16 cellular contexts compared by ENCODE assay signal in genomic region chr2:85550476-85550875, GRCh38. TPM values are rescaled to one million over a fixed set of nuclear protein-coding genes. Genes with fewer than 3 reads are reported as not detected.
DNase-seq lines count a peak whose midpoint lies in the region; ATAC-seq and TF ChIP-seq lines count a peak whose summit lies in the region.
"Had no signal": no experiment of that assay in that cellular context is flagged by ENCODE, and none has a peak within 500 bp of the region (broad histone marks: within the 10 kb centered on the region; RNA-seq: fewer than 3 reads in every experiment).

No MANE protein-coding gene starts in this region.

- H3K36me3 Mint-ChIP-seq in endothelial cell (ENCODE audit: low read depth, unreplicated experiment) (peaks cover 56% of the 10 kb centered on the region), osteocyte (ENCODE audit: unreplicated experiment) (peaks cover 30% of the 10 kb centered on the region)
- peaks cover 0 to 83% (median 12%) of the 10 kb centered on the region in 3 donors for H3K36me3 Mint-ChIP-seq in CD8-positive, alpha-beta memory T cell

- H3K4me3 ChIP-seq in ACC112 (ENCODE audit: low read depth, low read length): no peak overlapping the region
- no peak overlapping the region for H3K4me3 ChIP-seq in CD8-positive, alpha-beta memory T cell (ENCODE audit: low read length)
- H3K4me3 ChIP-seq in PC-9: no peak overlapping the region

- peaks cover 4% of the 10 kb centered on the region for H3K27me3 Mint-ChIP-seq in endothelial cell (ENCODE audit: unreplicated experiment)
- no peaks in the 10 kb centered on the region for H3K27me3 Mint-ChIP-seq in osteocyte (ENCODE audit: unreplicated experiment)
- H3K27me3 Mint-ChIP-seq in CD8-positive, alpha-beta memory T cell: no peaks in the 10 kb centered on the region
- H3K27me3 Mint-ChIP-seq: activated naive CD8-positive, alpha-beta T cell treated with anti-CD3 and anti-CD28 coated beads, Interleukin-2, amount 10 ng/mL, durations not matched to agents 7 days and 5 days; IgD-negative memory B cell had no signal

- H3K27ac ChIP-seq in ACC112 (ENCODE audit: low read depth, low read length) (peak overlapping the region; percentile 75), PC-9 (no peak overlapping the region)
- H3K27ac ChIP-seq in CD8-positive, alpha-beta memory T cell (ENCODE audit: low read depth, low read length): no peak overlapping the region

- no TSS peak for BruUV-seq in PC-9 (replicated peaks; lab: Mats Ljungman, UMichigan)

- DNase-seq in NOMO-1 treated with dmso at 0.1 percent for 144 hours (lab: John Stamatoyannopoulos, UW; ENCODE audit: unreplicated experiment) (peak; percentile 58), endothelial cell (ENCODE audit: low spot score) (no peak), osteocyte (ENCODE audit: extremely low spot score, unreplicated experiment) (no peak), SW480 (ENCODE audit: low spot score) (no peak), PC-9 (no peak)
- no peak for DNase-seq in CD8-positive, alpha-beta memory T cell
- DNase-seq: ACHN; activated naive CD8-positive, alpha-beta T cell treated with anti-CD3 and anti-CD28 coated beads, Interleukin-2, amount 10 ng/mL, durations not matched to agents 7 days and 5 days; cerebellar nuclear complex; erythroblast; NCI-H1092; stimulated activated naive CD4-positive, alpha-beta T cell treated with Interleukin-2 at 50 U/mL for 16 hours had no signal

- no peak overlapping the region for H3K4me3 Mint-ChIP-seq in endothelial cell (ENCODE audit: unreplicated experiment)
- no peak overlapping the region for H3K4me3 Mint-ChIP-seq in osteocyte (ENCODE audit: unreplicated experiment)
- no peak overlapping the region for H3K4me3 Mint-ChIP-seq in CD8-positive, alpha-beta memory T cell
- H3K4me3 Mint-ChIP-seq: activated naive CD8-positive, alpha-beta T cell treated with anti-CD3 and anti-CD28 coated beads, Interleukin-2, amount 10 ng/mL, durations not matched to agents 7 days and 5 days; IgD-negative memory B cell had no signal

- H3K27ac Mint-ChIP-seq in endothelial cell (ENCODE audit: unreplicated experiment) (peak overlapping the region; percentile 88), osteocyte (ENCODE audit: unreplicated experiment) (peak overlapping the region; percentile 77)
- peak overlapping the region in 1 of 8 donors; percentile 26 for H3K27ac Mint-ChIP-seq in CD8-positive, alpha-beta memory T cell

- no peaks in the 10 kb centered on the region for H3K9me2 ChIP-seq in PC-9 (ENCODE audit: insufficient read depth)

- H4K20me1 ChIP-seq in PC-9 (ENCODE audit: insufficient read depth): peaks cover 8% of the 10 kb centered on the region

- CTCF ChIA-PET in CD8-positive, alpha-beta memory T cell (lab: Charles Lee): interaction anchor here (1.2 to 14.9 kb wide), 7 partner anchors 12 to 241 kb away, joined by 3 to 327 read pairs (median 10); partner anchors contain the start of genes MAT2A and SH2D6
- CTCF ChIA-PET in PC-9 (lab: Charles Lee): no interaction called here

- TF ChIP-seq CTCF in endothelial cell (IDR thresholded peaks at IDR 0.05; ENCODE audit: unreplicated experiment) (no peak), osteocyte (IDR thresholded peaks at IDR 0.05) (no peak), PC-9 (conservative IDR thresholded peaks at IDR 0.05) (no peak)

- H3K36me3 ChIP-seq in ACC112 (ENCODE audit: insufficient read depth, low read length) (peaks cover 30% of the 10 kb centered on the region), PC-9 (ENCODE audit: low read depth) (0 out of 2 replicates have a peak, but pooled peaks cover 6% of the 10 kb centered on the region)
- H3K36me3 ChIP-seq in CD8-positive, alpha-beta memory T cell (ENCODE audit: insufficient read depth, low read length): peaks cover 33% of the 10 kb centered on the region

- H3K27me3 ChIP-seq in ACC112 (ENCODE audit: insufficient read depth, low read length) (no peaks in the 10 kb centered on the region), PC-9 (ENCODE audit: insufficient read depth, low read depth) (no peaks in the 10 kb centered on the region)
- H3K27me3 ChIP-seq in CD8-positive, alpha-beta memory T cell (ENCODE audit: insufficient read depth, low read length, poor library complexity, severe bottlenecking): no peaks in the 10 kb centered on the region

- POLR2A ChIA-PET in CD8-positive, alpha-beta memory T cell (lab: Charles Lee): interaction anchor here (1.5 to 2.3 kb wide), 2 partner anchors 11 kb away, joined by 4 to 21 read pairs; partner anchors contain the start of genes GGCX and MAT2A
- POLR2A ChIA-PET in PC-9 (lab: Charles Lee; ENCODE audit: unreplicated experiment): interaction anchor here (0.6 kb wide), 2 partner anchors 12 to 190 kb away, joined by 3 to 5 read pairs; partner anchors contain the start of gene MAT2A

- H3K4me1 Mint-ChIP-seq in endothelial cell (ENCODE audit: unreplicated experiment) (peaks cover 67% of the 10 kb centered on the region), osteocyte (ENCODE audit: unreplicated experiment) (peaks cover 10% of the 10 kb centered on the region)
- peaks cover 3 to 6% (median 5%) of the 10 kb centered on the region in 3 donors for H3K4me1 Mint-ChIP-seq in CD8-positive, alpha-beta memory T cell

- H2AFZ ChIP-seq in ACC112 (ENCODE audit: low read length, unreplicated experiment) (no peak overlapping the region), PC-9 (no peak overlapping the region)

- ATAC-seq in GM18502 (IDR thresholded peaks at IDR 0.05; ENCODE audit: poor library complexity, unreplicated experiment): no peak

- H3F3A ChIP-seq in PC-9 (ENCODE audit: insufficient read depth, low read depth): peaks cover 45% of the 10 kb centered on the region

- H3K4me2 ChIP-seq in PC-9: no peak overlapping the region

- H3K9me3 Mint-ChIP-seq in endothelial cell (ENCODE audit: unreplicated experiment): no peaks in the 10 kb centered on the region
- H3K9me3 Mint-ChIP-seq in osteocyte (ENCODE audit: unreplicated experiment): no peaks in the 10 kb centered on the region
- H3K9me3 Mint-ChIP-seq in CD8-positive, alpha-beta memory T cell: no peaks in the 10 kb centered on the region
- H3K9me3 Mint-ChIP-seq: activated naive CD8-positive, alpha-beta T cell treated with anti-CD3 and anti-CD28 coated beads, Interleukin-2, amount 10 ng/mL, durations not matched to agents 7 days and 5 days; IgD-negative memory B cell had no signal

- H3K79me2 ChIP-seq in ACC112 (ENCODE audit: control insufficient read depth, insufficient read depth, low read length, unreplicated experiment) (no peaks in the 10 kb centered on the region), PC-9 (ENCODE audit: low read depth) (no peaks in the 10 kb centered on the region)

- intact Hi-C loops in PC-9 (cut with micrococcal nuclease; ENCODE audit: unreplicated experiment): loop anchor here (5.0 kb wide), 2 partner anchors 223 to 248 kb away; partner anchors contain the start of gene TGOLN2

- H3K4me1 ChIP-seq in ACC112 (ENCODE audit: control insufficient read depth, insufficient read depth, low read length, unreplicated experiment): peaks cover 21% of the 10 kb centered on the region
- H3K4me1 ChIP-seq in CD8-positive, alpha-beta memory T cell (ENCODE audit: insufficient read depth, low read length): no peaks in the 10 kb centered on the region
- no peaks in the 10 kb centered on the region for H3K4me1 ChIP-seq in PC-9 (replicated peaks; ENCODE audit: insufficient read depth)

- H3K9me3 ChIP-seq in CD8-positive, alpha-beta memory T cell (ENCODE audit: low read length): no peaks in the 10 kb centered on the region
- no peaks in the 10 kb centered on the region for H3K9me3 ChIP-seq in PC-9 (ENCODE audit: insufficient read depth, low read depth)

RNA-seq across cellular contexts. Expression of gene GGCX, which starts 10.8 kb away (rescaled TPM):
- 145 TPM for total RNA-seq in endothelial cell (ENCODE audit: unreplicated experiment)
- 58.2 and 59.6 TPM in 2 replicates for total RNA-seq in osteocyte
- 10 to 100 TPM; 22.3 to 23.3 TPM for total RNA-seq in CD8-positive, alpha-beta memory T cell
- 15.7 TPM for polyA plus RNA-seq in CD8-positive, alpha-beta memory T cell
- total RNA-seq in PC-9 (2021): 30.2 and 30.6 TPM in 2 replicates

RNA-seq across cellular contexts. Expression of gene MAT2A, which starts 11.5 kb away (rescaled TPM):
- total RNA-seq in endothelial cell (ENCODE audit: unreplicated experiment) (151 TPM), osteocyte (178 and 183 TPM in 2 replicates), PC-9 (2021) (169 and 206 TPM in 2 replicates)
- 100 to 1,000 TPM; 371 to 376 TPM for total RNA-seq in CD8-positive, alpha-beta memory T cell
- polyA plus RNA-seq in CD8-positive, alpha-beta memory T cell: 121 TPM

RNA-seq across cellular contexts. Expression of gene VAMP8, which starts 26.9 kb away (rescaled TPM):
- total RNA-seq in endothelial cell (ENCODE audit: unreplicated experiment): 225 TPM
- 3.1 and 3.8 TPM in 2 replicates for total RNA-seq in osteocyte
- total RNA-seq in CD8-positive, alpha-beta memory T cell: 10 to 100 TPM; 94.4 to 95.4 TPM
- 355 TPM for polyA plus RNA-seq in CD8-positive, alpha-beta memory T cell
- 91.9 and 124 TPM in 2 replicates for total RNA-seq in PC-9 (2021)
- polyA plus RNA-seq: neural cell had no signal

RNA-seq across cellular contexts. Expression of gene VAMP5, which starts 33.8 kb away (rescaled TPM):
- total RNA-seq in endothelial cell (ENCODE audit: unreplicated experiment) (296 TPM), osteocyte (not detected in 2 replicates), PC-9 (2021) (7.2 and 7.4 TPM in 2 replicates)
- 10 to 100 TPM; 26.4 to 28.0 TPM for total RNA-seq in CD8-positive, alpha-beta memory T cell
- polyA plus RNA-seq in CD8-positive, alpha-beta memory T cell: 151 TPM
- polyA plus RNA-seq: neural cell had no signal

RNA-seq across cellular contexts. Expression of gene RNF181, which starts 45.1 kb away (rescaled TPM):
- 155 TPM for total RNA-seq in endothelial cell (ENCODE audit: unreplicated experiment)
- total RNA-seq in osteocyte: 77.2 and 77.3 TPM in 2 replicates
- 10 to 100 TPM; 88.2 to 95.1 TPM for total RNA-seq in CD8-positive, alpha-beta memory T cell
- polyA plus RNA-seq in CD8-positive, alpha-beta memory T cell: 181 TPM
- total RNA-seq in PC-9 (2021): 93.9 and 96.7 TPM in 2 replicates

Comparison
In these comparisons a context has a peak if more than half of its experiments do, and no peak if none do; other contexts are left out.
1. RNA of gene VAMP8, which starts 26.9 kb away (total RNA-seq): 225 TPM in endothelial cell (single experiment), 91.9 to 124 TPM in PC-9 and 94.4 to 95.4 TPM in CD8-positive, alpha-beta memory T cell; 3.1 to 3.8 TPM in osteocyte; every median in the first group is over 10 times any median in the second.